In the genomic region with DNA sequence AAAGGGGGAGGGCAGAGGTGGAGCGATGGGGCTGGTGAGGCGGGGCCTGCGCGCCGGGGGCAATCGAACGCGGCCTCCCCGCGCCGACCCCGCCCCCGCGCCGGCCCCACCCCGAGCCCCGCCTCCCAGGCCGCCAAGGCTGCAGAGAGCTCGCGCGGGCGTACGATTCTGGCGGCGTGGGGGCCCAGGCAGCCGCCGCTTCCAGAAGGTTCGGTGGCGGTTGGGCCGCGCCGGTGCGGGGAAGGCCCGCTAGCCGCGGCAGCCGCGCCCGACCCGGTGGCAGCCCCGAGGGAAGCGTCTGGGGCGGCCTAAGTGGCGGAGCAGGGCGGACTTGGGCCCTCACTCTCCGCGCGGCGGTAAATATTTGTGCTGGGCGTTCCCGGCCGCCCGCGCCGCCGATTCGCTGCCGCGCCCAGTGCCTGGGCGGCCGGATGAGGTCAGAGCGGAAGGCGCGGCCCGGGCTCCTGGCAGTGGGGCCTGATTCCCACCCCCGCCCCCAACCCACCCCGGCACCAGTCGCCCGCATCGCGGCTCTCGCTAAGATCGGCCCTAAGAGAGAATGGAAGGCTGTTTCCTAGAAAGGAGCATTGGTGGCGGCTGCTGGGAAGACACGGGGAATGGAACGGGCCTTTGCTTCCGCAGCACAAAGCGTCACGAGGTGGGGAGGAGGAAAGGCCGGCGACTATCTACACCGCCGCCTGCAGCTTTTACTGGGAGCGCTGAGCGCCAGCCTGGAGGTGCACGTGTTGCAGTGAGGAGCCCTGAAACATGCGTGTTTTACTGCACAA, we compare ENCODE assay signal across 1 cellular context.
TF ChIP-seq lines count a peak whose summit lies in the region.

Gene ACOT7, minus strand, starts transcription at position 368 of the 788 bp plus-strand sequence. CDS start 368 bp downstream, outside the sequence.

TF ChIP-seq in GM12878, 131 proteins besides CTCF, POLR2A, EP300 and RAD21 (continued from another document and continues in another):
- no peak for TF ChIP-seq ZBTB4 (CRISPR knock-in tag; IDR thresholded peaks at IDR 0.05)
- no peak for TF ChIP-seq PKNOX1 (IDR thresholded peaks at IDR 0.05)
- 0 out of 2 replicates have a peak, but pooled peaks have one; percentile 52 for TF ChIP-seq NR2F1 (conservative IDR thresholded peaks at IDR 0.05)
- peak; percentile 9; the same call in 1 of the 2 replicates for TF ChIP-seq MEF2A (IDR thresholded peaks at IDR 0.05; ENCODE audit: insufficient read depth, low read depth, low read length)
- TF ChIP-seq ZNF622 (IDR thresholded peaks at IDR 0.05), result no peak
- TF ChIP-seq, protein P1, sequence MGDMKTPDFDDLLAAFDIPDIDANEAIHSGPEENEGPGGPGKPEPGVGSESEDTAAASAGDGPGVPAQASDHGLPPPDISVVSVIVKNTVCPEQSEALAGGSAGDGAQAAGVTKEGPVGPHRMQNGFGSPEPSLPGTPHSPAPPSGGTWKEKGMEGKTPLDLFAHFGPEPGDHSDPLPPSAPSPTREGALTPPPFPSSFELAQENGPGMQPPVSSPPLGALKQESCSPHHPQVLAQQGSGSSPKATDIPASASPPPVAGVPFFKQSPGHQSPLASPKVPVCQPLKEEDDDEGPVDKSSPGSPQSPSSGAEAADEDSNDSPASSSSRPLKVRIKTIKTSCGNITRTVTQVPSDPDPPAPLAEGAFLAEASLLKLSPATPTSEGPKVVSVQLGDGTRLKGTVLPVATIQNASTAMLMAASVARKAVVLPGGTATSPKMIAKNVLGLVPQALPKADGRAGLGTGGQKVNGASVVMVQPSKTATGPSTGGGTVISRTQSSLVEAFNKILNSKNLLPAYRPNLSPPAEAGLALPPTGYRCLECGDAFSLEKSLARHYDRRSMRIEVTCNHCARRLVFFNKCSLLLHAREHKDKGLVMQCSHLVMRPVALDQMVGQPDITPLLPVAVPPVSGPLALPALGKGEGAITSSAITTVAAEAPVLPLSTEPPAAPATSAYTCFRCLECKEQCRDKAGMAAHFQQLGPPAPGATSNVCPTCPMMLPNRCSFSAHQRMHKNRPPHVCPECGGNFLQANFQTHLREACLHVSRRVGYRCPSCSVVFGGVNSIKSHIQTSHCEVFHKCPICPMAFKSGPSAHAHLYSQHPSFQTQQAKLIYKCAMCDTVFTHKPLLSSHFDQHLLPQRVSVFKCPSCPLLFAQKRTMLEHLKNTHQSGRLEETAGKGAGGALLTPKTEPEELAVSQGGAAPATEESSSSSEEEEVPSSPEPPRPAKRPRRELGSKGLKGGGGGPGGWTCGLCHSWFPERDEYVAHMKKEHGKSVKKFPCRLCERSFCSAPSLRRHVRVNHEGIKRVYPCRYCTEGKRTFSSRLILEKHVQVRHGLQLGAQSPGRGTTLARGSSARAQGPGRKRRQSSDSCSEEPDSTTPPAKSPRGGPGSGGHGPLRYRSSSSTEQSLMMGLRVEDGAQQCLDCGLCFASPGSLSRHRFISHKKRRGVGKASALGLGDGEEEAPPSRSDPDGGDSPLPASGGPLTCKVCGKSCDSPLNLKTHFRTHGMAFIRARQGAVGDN (IDR thresholded peaks at IDR 0.05), result peak; percentile 46
- no peak for TF ChIP-seq SPI1 (IDR thresholded peaks at IDR 0.05; ENCODE audit: borderline replicate concordance, insufficient read depth, low read depth, low read length)
- 0 out of 2 replicates have a peak, but pooled peaks have one; percentile 42 for TF ChIP-seq TARDBP (IDR thresholded peaks at IDR 0.05; ENCODE audit: borderline replicate concordance)
- TF ChIP-seq CBFB (IDR thresholded peaks at IDR 0.05; ENCODE audit: low read depth), result no peak
- peak; percentile 67 for TF ChIP-seq IKZF1 (conservative IDR thresholded peaks at IDR 0.05)
- no peak for TF ChIP-seq BRCA1 (IDR thresholded peaks at IDR 0.05; ENCODE audit: low read depth, low read length)
- TF ChIP-seq NBN (IDR thresholded peaks at IDR 0.05), result peak; percentile 34; the same call in 1 of the 2 replicates
- TF ChIP-seq TCF7 (IDR thresholded peaks at IDR 0.05; ENCODE audit: borderline replicate concordance), result no peak
- TF ChIP-seq JUND (IDR thresholded peaks at IDR 0.05; ENCODE audit: low read depth, low read length), result no peak
- TF ChIP-seq HDAC6 (IDR thresholded peaks at IDR 0.05; ENCODE audit: unreplicated experiment), result no peak
- TF ChIP-seq E2F4 (IDR thresholded peaks at IDR 0.05; ENCODE audit: low read depth, low read length), result peak; percentile 61; the same call in 1 of the 2 replicates
- no peak for TF ChIP-seq ASH2L (IDR thresholded peaks at IDR 0.05; ENCODE audit: borderline replicate concordance, low read depth)
- TF ChIP-seq RCOR1 (conservative IDR thresholded peaks at IDR 0.05; ENCODE audit: low read depth, low read length), result no peak
- peak; percentile 34; the same call in 1 of the 2 replicates for TF ChIP-seq EED (IDR thresholded peaks at IDR 0.05; ENCODE audit: low read depth)
- TF ChIP-seq HCFC1 (IDR thresholded peaks at IDR 0.05; ENCODE audit: low read length), result no peak
- no peak for TF ChIP-seq LARP7 (IDR thresholded peaks at IDR 0.05)
- no peak for TF ChIP-seq RUNX3 (IDR thresholded peaks at IDR 0.05; ENCODE audit: low read length)
- peak; percentile 64; the same call in 1 of the 2 replicates for TF ChIP-seq RAD51 (IDR thresholded peaks at IDR 0.05)
- TF ChIP-seq SREBF2 (IDR thresholded peaks at IDR 0.05; ENCODE audit: low read length), result no peak
- TF ChIP-seq EZH2 (IDR thresholded peaks at IDR 0.05; ENCODE audit: borderline replicate concordance, control insufficient read depth, low read depth, low read length), result no peak
- TF ChIP-seq CHD4 (IDR thresholded peaks at IDR 0.05), result no peak
- no peak for TF ChIP-seq ZBTB40 (IDR thresholded peaks at IDR 0.05; ENCODE audit: borderline replicate concordance)
- TF ChIP-seq BMI1 (IDR thresholded peaks at IDR 0.05; ENCODE audit: borderline replicate concordance), result no peak
- TF ChIP-seq KDM1A (IDR thresholded peaks at IDR 0.05; ENCODE audit: borderline replicate concordance), result no peak
- no peak for TF ChIP-seq ZNF274 (IDR thresholded peaks at IDR 0.05; ENCODE audit: insufficient read depth, insufficient read length)
- no peak; the same call in none of the 2 replicates for TF ChIP-seq POLR2AphosphoS5 (IDR thresholded peaks at IDR 0.05; ENCODE audit: low read length)
- no peak for TF ChIP-seq TCF3 (IDR thresholded peaks at IDR 0.05; ENCODE audit: borderline replicate concordance, insufficient read depth, low read depth, low read length)
- TF ChIP-seq KAT2A (conservative IDR thresholded peaks at IDR 0.05; ENCODE audit: control insufficient read depth, low read depth, low read length), result no peak
- TF ChIP-seq ZNF217 (IDR thresholded peaks at IDR 0.05), result 0 out of 2 replicates have a peak, but pooled peaks have one; percentile 43
- no peak for TF ChIP-seq ATF7 (IDR thresholded peaks at IDR 0.05; ENCODE audit: low read depth)
- no peak for TF ChIP-seq WRNIP1 (IDR thresholded peaks at IDR 0.05; ENCODE audit: borderline replicate concordance, low read depth, low read length)
- no peak for TF ChIP-seq NFIC (IDR thresholded peaks at IDR 0.05; ENCODE audit: low read depth, low read length)
- TF ChIP-seq JUNB (IDR thresholded peaks at IDR 0.05), result no peak
- no peak for TF ChIP-seq CBX3 (IDR thresholded peaks at IDR 0.05; ENCODE audit: borderline replicate concordance, low read depth)
- TF ChIP-seq, protein P2, sequence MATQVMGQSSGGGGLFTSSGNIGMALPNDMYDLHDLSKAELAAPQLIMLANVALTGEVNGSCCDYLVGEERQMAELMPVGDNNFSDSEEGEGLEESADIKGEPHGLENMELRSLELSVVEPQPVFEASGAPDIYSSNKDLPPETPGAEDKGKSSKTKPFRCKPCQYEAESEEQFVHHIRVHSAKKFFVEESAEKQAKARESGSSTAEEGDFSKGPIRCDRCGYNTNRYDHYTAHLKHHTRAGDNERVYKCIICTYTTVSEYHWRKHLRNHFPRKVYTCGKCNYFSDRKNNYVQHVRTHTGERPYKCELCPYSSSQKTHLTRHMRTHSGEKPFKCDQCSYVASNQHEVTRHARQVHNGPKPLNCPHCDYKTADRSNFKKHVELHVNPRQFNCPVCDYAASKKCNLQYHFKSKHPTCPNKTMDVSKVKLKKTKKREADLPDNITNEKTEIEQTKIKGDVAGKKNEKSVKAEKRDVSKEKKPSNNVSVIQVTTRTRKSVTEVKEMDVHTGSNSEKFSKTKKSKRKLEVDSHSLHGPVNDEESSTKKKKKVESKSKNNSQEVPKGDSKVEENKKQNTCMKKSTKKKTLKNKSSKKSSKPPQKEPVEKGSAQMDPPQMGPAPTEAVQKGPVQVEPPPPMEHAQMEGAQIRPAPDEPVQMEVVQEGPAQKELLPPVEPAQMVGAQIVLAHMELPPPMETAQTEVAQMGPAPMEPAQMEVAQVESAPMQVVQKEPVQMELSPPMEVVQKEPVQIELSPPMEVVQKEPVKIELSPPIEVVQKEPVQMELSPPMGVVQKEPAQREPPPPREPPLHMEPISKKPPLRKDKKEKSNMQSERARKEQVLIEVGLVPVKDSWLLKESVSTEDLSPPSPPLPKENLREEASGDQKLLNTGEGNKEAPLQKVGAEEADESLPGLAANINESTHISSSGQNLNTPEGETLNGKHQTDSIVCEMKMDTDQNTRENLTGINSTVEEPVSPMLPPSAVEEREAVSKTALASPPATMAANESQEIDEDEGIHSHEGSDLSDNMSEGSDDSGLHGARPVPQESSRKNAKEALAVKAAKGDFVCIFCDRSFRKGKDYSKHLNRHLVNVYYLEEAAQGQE (IDR thresholded peaks at IDR 0.05; ENCODE audit: low read depth, low read length), result no peak
- no peak for TF ChIP-seq STAT3 (IDR thresholded peaks at IDR 0.05; ENCODE audit: low read depth, low read length)
- TF ChIP-seq ZNF207 (IDR thresholded peaks at IDR 0.05; ENCODE audit: borderline replicate concordance), result no peak
- no peak for TF ChIP-seq ZZZ3 (IDR thresholded peaks at IDR 0.05; ENCODE audit: control insufficient read depth, insufficient read length, low read depth)
